Comparison of ENCODE assay signal across 9 cellular contexts in genomic region chr17:64938925-64939474, GRCh38. TPM values are rescaled to one million over a fixed set of nuclear protein-coding genes. Genes with fewer than 3 reads are reported as not detected.
DNase-seq lines count a peak whose midpoint lies in the region; ATAC-seq, FAIRE-seq and TF ChIP-seq lines count a peak whose summit lies in the region.
"Had no signal": no experiment of that assay in that cellular context is flagged by ENCODE, and none has a peak within 500 bp of the region (broad histone marks: within the 10 kb centered on the region; RNA-seq: fewer than 3 reads in every experiment).

No MANE protein-coding gene starts in this region.

- 53 to 64% methylated on average over 11 of the region's 11 CpGs for WGBS in esophagus, 2 donors
- 59 to 60% methylated on average over 11 of the region's 11 CpGs for WGBS in aorta, 2 donors

- H3K4me3 Mint-ChIP-seq in neural progenitor cell = no peak overlapping the region

- no peak for FAIRE-seq in HTR-8/SVneo (lab: Jason Lieb, UNC)

- H4K20me1 ChIP-seq in neural progenitor cell (ENCODE audit: low read depth) = no peaks in the 10 kb centered on the region

- H3K4me1 Mint-ChIP-seq in neural progenitor cell = peaks cover 4% of the 10 kb centered on the region

- H3K9ac ChIP-seq in neural progenitor cell = no peak overlapping the region

- TF ChIP-seq CTCF in GM10266 (IDR thresholded peaks at IDR 0.05; ENCODE audit: control insufficient read depth, insufficient read depth, low read depth, missing control alignments) (peak; percentile 88), neural progenitor cell (IDR thresholded peaks at IDR 0.05) (peak; percentile 73)

- intact Hi-C loops in aorta (cut with DNase I) = loop anchor here in 1 of 2 donors (5.0 kb wide), 1 partner anchor 258 kb away; no protein-coding TSS in a partner anchor

- H3K4me2 ChIP-seq in neural progenitor cell = no peak overlapping the region

- no peaks in the 10 kb centered on the region for H3K79me2 ChIP-seq in neural progenitor cell (ENCODE audit: low read depth)

- H3K36me3 Mint-ChIP-seq in neural progenitor cell = no peaks in the 10 kb centered on the region

- H3K9me3 ChIP-seq in esophagus (ENCODE audit: control insufficient read depth in 2 of 2, insufficient read depth in 1 of 2, low read depth in 1 of 2, low read length in 1 of 2) (no peaks in the 10 kb centered on the region), neural progenitor cell (ENCODE audit: low read depth) (no peaks in the 10 kb centered on the region), aorta (ENCODE audit: control insufficient read depth, low read length) (no peaks in the 10 kb centered on the region)

- peaks cover 4 to 10% of the 10 kb centered on the region in 2 donors for H3K4me1 ChIP-seq in esophagus (ENCODE audit: control insufficient read depth in 2 of 2, insufficient read depth in 2 of 2, low read length in 1 of 2)
- peaks cover 4% of the 10 kb centered on the region for H3K4me1 ChIP-seq in neural progenitor cell
- H3K4me1 ChIP-seq in aorta (ENCODE audit: control insufficient read depth in 1 of 2, insufficient read depth in 2 of 2, low read length in 2 of 2) = no peaks in the 10 kb centered on the region

- H3K27me3 ChIP-seq in esophagus (ENCODE audit: control insufficient read depth in 1 of 2, insufficient read depth in 2 of 2, low read length in 2 of 2) (no peaks in the 10 kb centered on the region), neural progenitor cell (no peaks in the 10 kb centered on the region), aorta (ENCODE audit: control insufficient read depth in 1 of 2, insufficient read depth in 2 of 2, low read length in 1 of 2) (no peaks in the 10 kb centered on the region)

- no peak overlapping the region for H2AFZ ChIP-seq in neural progenitor cell (replicated peaks)

- DNase-seq in GM10266 (ENCODE audit: extremely low spot score) = peak; percentile 48
- peak; percentile 51 for DNase-seq in HTR-8/SVneo (ENCODE audit: insufficient read length, low spot score)
- DNase-seq in activated CD4-positive, alpha-beta T cell treated with anti-CD3 and anti-CD28 coated beads, Interleukin-2, amount 50 U/mL, for 24 hours (ENCODE audit: low read depth in 1 of 2, low spot score in 1 of 2) = peak; percentile 26 to 32
- DNase-seq in neural progenitor cell (ENCODE audit: low spot score) = peak; percentile 75
- DNase-seq in aorta = peak in 1 of 2 donors; percentile 78

- H3F3A ChIP-seq in neural progenitor cell (ENCODE audit: low read depth) = no peaks in the 10 kb centered on the region

- H3K9me3 Mint-ChIP-seq in neural progenitor cell = no peaks in the 10 kb centered on the region

- H3K36me3 ChIP-seq in esophagus (ENCODE audit: control insufficient read depth in 2 of 2, insufficient read depth in 2 of 2, low read length in 1 of 2) = no peaks in the 10 kb centered on the region
- H3K36me3 ChIP-seq in neural progenitor cell = no peaks in the 10 kb centered on the region
- no peaks in the 10 kb centered on the region for H3K36me3 ChIP-seq in aorta (ENCODE audit: control insufficient read depth in 1 of 2, insufficient read depth in 2 of 2, low read length in 1 of 2)

- no peak overlapping the region for H3K4me3 ChIP-seq in esophagus (ENCODE audit: low read depth in 1 of 2, low read length in 2 of 2)
- H3K4me3 ChIP-seq in neural progenitor cell = no peak overlapping the region
- H3K4me3 ChIP-seq in aorta (ENCODE audit: low read length in 2 of 2) = no peak overlapping the region
- H3K4me3 ChIP-seq: skin epidermis had no signal

- H3K27ac Mint-ChIP-seq in neural progenitor cell = peak overlapping the region; percentile 66

- no peaks in the 10 kb centered on the region for H3K27me3 Mint-ChIP-seq in neural progenitor cell (ENCODE audit: insufficient read depth, low read depth)

- ATAC-seq in aorta (ENCODE audit: low FRiP score) = peak; percentile 60
- ATAC-seq in HG03521 (IDR thresholded peaks at IDR 0.05; ENCODE audit: unreplicated experiment) = no peak
- ATAC-seq in GM21381 (IDR thresholded peaks at IDR 0.05; ENCODE audit: unreplicated experiment) = no peak

- H3K27ac ChIP-seq in esophagus (ENCODE audit: low read depth in 2 of 2, low read length in 1 of 2) (peak overlapping the region; percentile 76 to 85), neural progenitor cell (no peak overlapping the region), aorta (ENCODE audit: low read depth in 1 of 2, low read length in 2 of 2) (no peak overlapping the region)

RNA-seq across cellular contexts. Expression of gene LRRC37A3, which starts 19.7 kb away (rescaled TPM):
- 1 to 10 TPM in 1 of 2 donors, under 1 TPM in 1; 0.89 to 7.2 TPM for polyA plus RNA-seq in esophagus
- total RNA-seq in neural progenitor cell (ENCODE audit: low replicate concordance) = 5.4 and 5.6 TPM in 2 replicates
- total RNA-seq in aorta = 10 to 100 TPM; 22.3 to 23.8 TPM
- polyA plus RNA-seq in aorta = 1 to 10 TPM in 1 of 2 donors, under 1 TPM in 1; 0.50 to 9.0 TPM

Comparison
In these comparisons a context has a peak if more than half of its experiments do, and no peak if none do; other contexts are left out.
1. H3K27ac ChIP-seq: peak in esophagus (2 of 2); none in neural progenitor cell (single experiment) and aorta (0 of 2).